Comparison of ENCODE assay signal across 11 cellular contexts in the genomic region with DNA sequence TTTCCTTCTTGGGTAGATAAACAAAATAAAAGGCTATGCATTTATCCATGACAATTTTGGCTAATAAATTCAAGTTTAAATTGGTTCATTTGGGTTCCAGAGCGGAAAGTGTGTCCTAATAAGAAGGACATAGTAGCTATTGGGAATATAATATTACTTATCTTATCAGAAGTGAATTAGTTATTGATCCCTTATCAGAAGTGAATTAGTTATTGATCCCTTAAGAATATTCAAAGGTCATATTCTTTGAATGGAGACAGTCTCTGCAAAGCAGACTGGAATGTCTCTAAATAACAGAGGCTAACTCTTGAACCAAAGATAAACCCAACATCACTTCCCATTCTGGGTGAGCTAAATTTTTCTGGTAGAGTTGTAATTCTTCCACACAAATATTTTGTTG.
"Had no signal": no experiment of that assay in that cellular context is flagged by ENCODE, and none has a peak within 500 bp of the region (broad histone marks: within the 10 kb centered on the region; RNA-seq: fewer than 3 reads in every experiment).

No MANE protein-coding gene starts in this region.

- ATAC-seq: GM23338, HCT116 had no signal

- DNase-seq: GM23248, GOT3, H7, H9, HCEC 1CT, HFFc6 had no signal

- H2AFZ ChIP-seq: GM23248, GM23338 had no signal

- H3K4me2 ChIP-seq: GM23338 had no signal

- H3K9ac ChIP-seq: GM23248 had no signal

- H3K36me3 ChIP-seq: HAP-1 had no signal

- H3K27ac ChIP-seq: GM23248 had no signal

- FAIRE-seq: H1, H54 had no signal

- H3K4me3 ChIP-seq: GM23248, GM23338, HAP-1 had no signal
